In genomic region chr10:119445311-119445934, GRCh38 we compare ENCODE assay signal across 8 cellular contexts.
DNase-seq lines count a peak whose midpoint lies in the region; ATAC-seq, FAIRE-seq and TF ChIP-seq lines count a peak whose summit lies in the region.

No MANE protein-coding gene starts in this region.

- H4K20me1 ChIP-seq in keratinocyte (ENCODE audit: control insufficient read depth, extremely low read depth, insufficient read depth, low read length) = no peaks in the 10 kb centered on the region

- H3K27ac Mint-ChIP-seq in WTC11 = no peak overlapping the region

- H3K27ac ChIP-seq in keratinocyte (ENCODE audit: control insufficient read depth, insufficient read depth, low read length) = no peak overlapping the region

- peak; percentile 97 for TF ChIP-seq CTCF in WTC11 (IDR thresholded peaks at IDR 0.05)
- peak; percentile 96 for TF ChIP-seq CTCF in cardiac fibroblast (IDR thresholded peaks at IDR 0.05; ENCODE audit: low read depth, low read length)
- TF ChIP-seq CTCF in keratinocyte (optimal IDR thresholded peaks at IDR 0.05 in 1 of 3, IDR thresholded peaks at IDR 0.05 in 1 of 3, conservative IDR thresholded peaks at IDR 0.05 in 1 of 3; ENCODE audit: extremely low read depth in 1 of 3, insufficient read depth in 2 of 3, low read length in 3 of 3) = peak; percentile 86 to 99 (median 92)

- H3K4me1 ChIP-seq in keratinocyte (ENCODE audit: control insufficient read depth, extremely low read depth, insufficient read depth, low read length) = peaks cover 3% of the 10 kb centered on the region

- H3K9me1 ChIP-seq in keratinocyte (ENCODE audit: control insufficient read depth, extremely low read depth, insufficient read depth, low read length) = no peaks in the 10 kb centered on the region

- H3K9me3 ChIP-seq in keratinocyte (ENCODE audit: control insufficient read depth, low read depth, low read length) = no peaks in the 10 kb centered on the region

- H3K79me2 ChIP-seq in keratinocyte (ENCODE audit: control insufficient read depth, insufficient read depth, low read length) = no peaks in the 10 kb centered on the region

- H3K36me3 Mint-ChIP-seq in WTC11 = no peaks in the 10 kb centered on the region

- DNase-seq in DMS 273 (lab: John Stamatoyannopoulos, UW; ENCODE audit: unreplicated experiment) (peak; percentile 81), H4 (ENCODE audit: low spot score) (peak; percentile 67), NCI-H2107 treated with DMSO at 0.1 percent for 48 hours (lab: John Stamatoyannopoulos, UW; ENCODE audit: unreplicated experiment) (peak; percentile 31), WTC11 (ENCODE audit: low spot score) (peak; percentile 92), cardiac fibroblast (ENCODE audit: low read depth in 2 of 2) (peak; percentile 83), keratinocyte (ENCODE audit: low read depth, low spot score) (peak; percentile 44)
- peak; percentile 80 to 83 (median 80) for DNase-seq in stimulated activated CD4-positive, alpha-beta T cell treated with anti-CD3 and anti-CD28 coated beads, Interleukin-1b, Interleukin-23, amount 100 ng/mL, for 24 hours (ENCODE audit: low read depth in 4 of 4, low spot score in 1 of 4)

- no peak overlapping the region for H3K4me2 ChIP-seq in keratinocyte (ENCODE audit: control insufficient read depth, extremely low read depth, insufficient read depth, low read depth, low read length)

- H3K27me3 ChIP-seq in keratinocyte (ENCODE audit: control insufficient read depth, extremely low read depth, insufficient read depth, low read length) = no peaks in the 10 kb centered on the region

- H3K27me3 Mint-ChIP-seq in WTC11 (ENCODE audit: low read depth) = no peaks in the 10 kb centered on the region; the same call in 1 of the 2 replicates

- H3K9ac ChIP-seq in keratinocyte (ENCODE audit: control insufficient read depth, extremely low read depth, insufficient read depth, low read length) = no peak overlapping the region

- CTCF ChIA-PET in WTC11 (lab: Charles Lee) = interaction anchor here (0.5 to 6.5 kb wide), 46 partner anchors 9 to 437 kb away, joined by 3 to 95 read pairs (median 4); partner anchors contain the start of genes BAG3, GRK5 and NANOS1

- H3K36me3 ChIP-seq in keratinocyte (ENCODE audit: control insufficient read depth in 2 of 2, extremely low read depth in 1 of 2, insufficient read depth in 2 of 2, low read length in 2 of 2) = no peaks in the 10 kb centered on the region

- peak; percentile 46 for FAIRE-seq in keratinocyte (lab: Jason Lieb, UNC)

- no peak overlapping the region for H3K4me3 Mint-ChIP-seq in WTC11

- no peak overlapping the region for H2AFZ ChIP-seq in keratinocyte (ENCODE audit: control insufficient read depth, low read length)

- POLR2A ChIA-PET in WTC11 (lab: Charles Lee) = no interaction called here

- peaks cover 11% of the 10 kb centered on the region for H3K4me1 Mint-ChIP-seq in WTC11

- dilution Hi-C loops in keratinocyte (cut with MboI; ENCODE audit: extremely low pct_ligation_motif_present, low sequenced_read_pairs) = no loop called here

- ATAC-seq in WTC11 (peak; percentile 82), HG03469 (IDR thresholded peaks at IDR 0.05; ENCODE audit: unreplicated experiment) (no peak)

- no peaks in the 10 kb centered on the region for H3K9me3 Mint-ChIP-seq in WTC11

- H3K4me3 ChIP-seq in cardiac fibroblast (replicated peaks in 1 of 2; ENCODE audit: low read depth in 2 of 2, low read length in 2 of 2) = no peak overlapping the region
- H3K4me3 ChIP-seq in keratinocyte (ENCODE audit: control insufficient read depth in 2 of 3, extremely low read depth in 1 of 3, insufficient read depth in 2 of 3, low read depth in 1 of 3, low read length in 3 of 3) = no peak overlapping the region

TF ChIP-seq in WTC11, 78 proteins besides CTCF, POLR2A, EP300 and RAD21:
- TF ChIP-seq ATF3 (CRISPR knock-in tag; conservative IDR thresholded peaks at IDR 0.05) (no peak), JUN (CRISPR knock-in tag; IDR thresholded peaks at IDR 0.05) (no peak), ETV6 (CRISPR knock-in tag; IDR thresholded peaks at IDR 0.05) (no peak)
- TF ChIP-seq, protein P1, sequence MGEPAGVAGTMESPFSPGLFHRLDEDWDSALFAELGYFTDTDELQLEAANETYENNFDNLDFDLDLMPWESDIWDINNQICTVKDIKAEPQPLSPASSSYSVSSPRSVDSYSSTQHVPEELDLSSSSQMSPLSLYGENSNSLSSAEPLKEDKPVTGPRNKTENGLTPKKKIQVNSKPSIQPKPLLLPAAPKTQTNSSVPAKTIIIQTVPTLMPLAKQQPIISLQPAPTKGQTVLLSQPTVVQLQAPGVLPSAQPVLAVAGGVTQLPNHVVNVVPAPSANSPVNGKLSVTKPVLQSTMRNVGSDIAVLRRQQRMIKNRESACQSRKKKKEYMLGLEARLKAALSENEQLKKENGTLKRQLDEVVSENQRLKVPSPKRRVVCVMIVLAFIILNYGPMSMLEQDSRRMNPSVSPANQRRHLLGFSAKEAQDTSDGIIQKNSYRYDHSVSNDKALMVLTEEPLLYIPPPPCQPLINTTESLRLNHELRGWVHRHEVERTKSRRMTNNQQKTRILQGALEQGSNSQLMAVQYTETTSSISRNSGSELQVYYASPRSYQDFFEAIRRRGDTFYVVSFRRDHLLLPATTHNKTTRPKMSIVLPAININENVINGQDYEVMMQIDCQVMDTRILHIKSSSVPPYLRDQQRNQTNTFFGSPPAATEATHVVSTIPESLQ (CRISPR knock-in tag; IDR thresholded peaks at IDR 0.05) = no peak
TF ChIP-seq in WTC11: peak in this region for 0.

Comparison
In these comparisons a context has a peak if more than half of its experiments do, and no peak if none do; other contexts are left out.
1. DNase-seq: peak in every context shown above with its lines; median percentile 92 in WTC11; 83 in cardiac fibroblast; 81 in DMS 273; 80 in stimulated activated CD4-positive, alpha-beta T cell treated with anti-CD3 and anti-CD28 coated beads, Interleukin-1b, Interleukin-23, amount 100 ng/mL, for 24 hours; 67 in H4; 44 in keratinocyte; 31 in NCI-H2107 treated with DMSO at 0.1 percent for 48 hours.